In the genomic region with DNA sequence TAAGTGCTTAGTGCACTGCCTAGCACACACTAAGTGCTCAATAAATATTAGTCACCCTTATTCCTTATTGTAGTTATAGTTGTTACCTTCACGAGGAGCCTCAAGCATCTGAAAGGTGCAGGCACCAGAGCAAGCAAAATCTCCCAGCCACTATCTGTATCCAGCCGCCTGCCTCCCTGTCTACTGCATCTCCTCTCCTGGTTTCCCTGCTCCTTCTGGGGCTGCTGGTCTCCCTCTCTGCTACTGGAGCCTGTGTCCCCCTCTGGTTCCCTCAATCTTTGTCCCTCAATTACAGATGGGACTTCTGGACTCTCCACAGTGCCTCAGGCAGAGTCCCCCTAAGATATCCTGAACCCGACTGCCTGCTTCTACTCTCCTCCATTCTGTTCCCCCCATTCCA, we compare ENCODE assay signal across 23 cellular contexts. TPM values are rescaled to one million over a fixed set of nuclear protein-coding genes. Genes with fewer than 3 reads are reported as not detected.
DNase-seq lines count a peak whose midpoint lies in the region; ATAC-seq lines count a peak whose summit lies in the region.
"Had no signal": no experiment of that assay in that cellular context is flagged by ENCODE, and none has a peak within 500 bp of the region (broad histone marks: within the 10 kb centered on the region; RNA-seq: fewer than 3 reads in every experiment).

No MANE protein-coding gene starts in this region.

- no peak for ATAC-seq in T-cell (replicated peaks in 1 of 4)
- no peak for ATAC-seq in naive thymus-derived CD4-positive, alpha-beta T cell
- no peak for ATAC-seq in stimulated activated naive B cell treated with anti-CD40 and anti-IgM and Interleukin-4, amounts not matched to agents 10 μg/mL and 1 μg/mL and 100 μg/mL, for 72 hours (replicated peaks)
- ATAC-seq in GM18909 (IDR thresholded peaks at IDR 0.05; ENCODE audit: poor library complexity, unreplicated experiment) = no peak
- ATAC-seq in GM21717 (IDR thresholded peaks at IDR 0.05; ENCODE audit: unreplicated experiment) = no peak
- ATAC-seq in HG03159 (IDR thresholded peaks at IDR 0.05; ENCODE audit: unreplicated experiment) = no peak
- ATAC-seq: left colon had no signal

- H3K4me1 Mint-ChIP-seq in activated naive CD4-positive, alpha-beta T cell treated with anti-CD3 and anti-CD28 coated beads, Interleukin-2, amount 50 U/mL, for 24 hours = peaks cover 12% of the 10 kb centered on the region
- peaks cover 5 to 11% (median 8%) of the 10 kb centered on the region in 3 donors for H3K4me1 Mint-ChIP-seq in T-cell
- H3K4me1 Mint-ChIP-seq in naive thymus-derived CD4-positive, alpha-beta T cell = peaks cover 0 to 14% (median 5%) of the 10 kb centered on the region in 7 donors
- peaks cover 9 to 16% of the 10 kb centered on the region in 2 donors for H3K4me1 Mint-ChIP-seq in stimulated activated naive B cell treated with anti-CD40 and anti-IgM and Interleukin-4, amounts not matched to agents 10 μg/mL and 1 μg/mL and 100 μg/mL, for 72 hours

- H3K27ac ChIP-seq in naive thymus-derived CD4-positive, alpha-beta T cell (ENCODE audit: low read depth, low read length) = no peak overlapping the region
- H3K27ac ChIP-seq: SK-N-MC had no signal

- peaks cover 5% of the 10 kb centered on the region for H3K9me3 Mint-ChIP-seq in activated naive CD4-positive, alpha-beta T cell treated with anti-CD3 and anti-CD28 coated beads, Interleukin-2, amount 50 U/mL, for 24 hours
- H3K9me3 Mint-ChIP-seq in T-cell = peaks cover 6 to 31% (median 23%) of the 10 kb centered on the region in 3 donors
- peaks cover 6 to 36% (median 26%) of the 10 kb centered on the region in 11 donors for H3K9me3 Mint-ChIP-seq in naive thymus-derived CD4-positive, alpha-beta T cell
- H3K9me3 Mint-ChIP-seq in stimulated activated naive B cell treated with anti-CD40 and anti-IgM and Interleukin-4, amounts not matched to agents 10 μg/mL and 1 μg/mL and 100 μg/mL, for 72 hours = peaks cover 16% of the 10 kb centered on the region in 2 donors

- CTCF ChIA-PET in T-cell (lab: Charles Lee) = no interaction called here
- CTCF ChIA-PET in naive thymus-derived CD4-positive, alpha-beta T cell (lab: Charles Lee) = no interaction called here

- peak overlapping the region; percentile 55 for H3K4me3 Mint-ChIP-seq in activated naive CD4-positive, alpha-beta T cell treated with anti-CD3 and anti-CD28 coated beads, Interleukin-2, amount 50 U/mL, for 24 hours
- H3K4me3 Mint-ChIP-seq in T-cell = peak overlapping the region; percentile 31 to 84 (median 56)
- H3K4me3 Mint-ChIP-seq in naive thymus-derived CD4-positive, alpha-beta T cell = peak overlapping the region in 9 of 10 donors; percentile 14 to 91 (median 80)
- peak overlapping the region; percentile 26 to 42 for H3K4me3 Mint-ChIP-seq in stimulated activated naive B cell treated with anti-CD40 and anti-IgM and Interleukin-4, amounts not matched to agents 10 μg/mL and 1 μg/mL and 100 μg/mL, for 72 hours

- no peak overlapping the region for H3K27ac Mint-ChIP-seq in activated naive CD4-positive, alpha-beta T cell treated with anti-CD3 and anti-CD28 coated beads, Interleukin-2, amount 50 U/mL, for 24 hours
- no peak overlapping the region for H3K27ac Mint-ChIP-seq in T-cell
- peak overlapping the region in 4 of 9 donors; percentile 52 to 78 (median 72) for H3K27ac Mint-ChIP-seq in naive thymus-derived CD4-positive, alpha-beta T cell
- no peak overlapping the region for H3K27ac Mint-ChIP-seq in stimulated activated naive B cell treated with anti-CD40 and anti-IgM and Interleukin-4, amounts not matched to agents 10 μg/mL and 1 μg/mL and 100 μg/mL, for 72 hours

- H3K27me3 Mint-ChIP-seq in activated naive CD4-positive, alpha-beta T cell treated with anti-CD3 and anti-CD28 coated beads, Interleukin-2, amount 50 U/mL, for 24 hours = no peaks in the 10 kb centered on the region
- no peaks in the 10 kb centered on the region for H3K27me3 Mint-ChIP-seq in T-cell
- peaks cover 0 to 38% (median 0%) of the 10 kb centered on the region in 5 donors for H3K27me3 Mint-ChIP-seq in naive thymus-derived CD4-positive, alpha-beta T cell
- no peaks in the 10 kb centered on the region for H3K27me3 Mint-ChIP-seq in stimulated activated naive B cell treated with anti-CD40 and anti-IgM and Interleukin-4, amounts not matched to agents 10 μg/mL and 1 μg/mL and 100 μg/mL, for 72 hours

- no peaks in the 10 kb centered on the region for H3K27me3 ChIP-seq in naive thymus-derived CD4-positive, alpha-beta T cell (ENCODE audit: control insufficient read depth in 2 of 2, insufficient read depth in 2 of 2, low read length in 2 of 2)
- H3K27me3 ChIP-seq: Peyer's patch, vagina had no signal

- H3K36me3 Mint-ChIP-seq in activated naive CD4-positive, alpha-beta T cell treated with anti-CD3 and anti-CD28 coated beads, Interleukin-2, amount 50 U/mL, for 24 hours = peaks cover 1% of the 10 kb centered on the region
- H3K36me3 Mint-ChIP-seq in T-cell = peaks cover 8% of the 10 kb centered on the region
- peaks cover 0 to 7% (median 1%) of the 10 kb centered on the region in 5 donors for H3K36me3 Mint-ChIP-seq in naive thymus-derived CD4-positive, alpha-beta T cell
- H3K36me3 Mint-ChIP-seq in stimulated activated naive B cell treated with anti-CD40 and anti-IgM and Interleukin-4, amounts not matched to agents 10 μg/mL and 1 μg/mL and 100 μg/mL, for 72 hours = peaks cover 4 to 14% of the 10 kb centered on the region in 2 donors

- intact Hi-C loops in naive thymus-derived CD4-positive, alpha-beta T cell (cut with micrococcal nuclease) = no loop called here

- DNase-seq in activated naive CD4-positive, alpha-beta T cell (lab: John Stamatoyannopoulos, UW) = no peak
- DNase-seq in T-cell = no peak
- DNase-seq in naive thymus-derived CD4-positive, alpha-beta T cell = no peak
- no peak for DNase-seq in stimulated activated naive B cell treated with anti-CD40 and anti-IgM and Interleukin-4, amounts not matched to agents 10 μg/mL and 1 μg/mL and 100 μg/mL, for 72 hours
- DNase-seq: activated gamma-delta T cell treated with Interleukin-2 at 50 U/mL for 16 hours; COR-L47; EL; foreskin fibroblast; left colon; NCI-H1436; NCI-H2171 treated with DMSO at 0.1 percent for 48 hours; NCI-H82; stimulated activated naive CD4-positive, alpha-beta T cell had no signal

- no peak overlapping the region for H3K4me3 ChIP-seq in naive thymus-derived CD4-positive, alpha-beta T cell (ENCODE audit: low read length)
- H3K4me3 ChIP-seq: SK-N-MC had no signal

- peaks cover 0 to 9% (median 4%) of the 10 kb centered on the region in 3 experiments for H3K9me3 ChIP-seq in naive thymus-derived CD4-positive, alpha-beta T cell (ENCODE audit: control insufficient read depth in 2 of 3, low read length in 3 of 3)

- no peaks in the 10 kb centered on the region for H3K36me3 ChIP-seq in naive thymus-derived CD4-positive, alpha-beta T cell (ENCODE audit: control insufficient read depth in 2 of 3, insufficient read depth in 3 of 3, low read length in 3 of 3)
- H3K36me3 ChIP-seq: Peyer's patch, vagina had no signal

- peaks cover 0 to 11% of the 10 kb centered on the region in 2 donors for H3K4me1 ChIP-seq in naive thymus-derived CD4-positive, alpha-beta T cell (ENCODE audit: control insufficient read depth in 2 of 2, insufficient read depth in 2 of 2, low read length in 2 of 2)

- POLR2A ChIA-PET in T-cell (lab: Charles Lee) = no interaction called here
- POLR2A ChIA-PET in naive thymus-derived CD4-positive, alpha-beta T cell (lab: Charles Lee) = no interaction called here

RNA-seq across cellular contexts. Expression of a gene that starts 18.8 kb away (rescaled TPM):
- total RNA-seq in T-cell = not detected
- not detected for total RNA-seq in naive thymus-derived CD4-positive, alpha-beta T cell
- polyA plus RNA-seq in naive thymus-derived CD4-positive, alpha-beta T cell = not detected
- total RNA-seq: endothelial cell of umbilical vein, pulmonary artery endothelial cell, vagina had no signal
- polyA plus RNA-seq: AG04450, endothelial cell of umbilical vein had no signal

RNA-seq across cellular contexts. Expression of a gene that starts 33.1 kb away (rescaled TPM):
- under 1 TPM in 1 of 5 donors, not detected in 4; 0.32 TPM for total RNA-seq in T-cell
- not detected for total RNA-seq in naive thymus-derived CD4-positive, alpha-beta T cell
- not detected for polyA plus RNA-seq in naive thymus-derived CD4-positive, alpha-beta T cell
